ENCODE assay signal across 10 cellular contexts in genomic region chr3:194575484-194576210, GRCh38. TPM values are rescaled to one million over a fixed set of nuclear protein-coding genes. Genes with fewer than 3 reads are reported as not detected.
DNase-seq lines count a peak whose midpoint lies in the region; ATAC-seq and TF ChIP-seq lines count a peak whose summit lies in the region.
"Had no signal": no experiment of that assay in that cellular context is flagged by ENCODE, and none has a peak within 500 bp of the region (broad histone marks: within the 10 kb centered on the region; RNA-seq: fewer than 3 reads in every experiment).

No MANE protein-coding gene starts in this region.

- no peak overlapping the region for H3K4me3 ChIP-seq in cardiac fibroblast (replicated peaks in 1 of 2; ENCODE audit: low read depth in 2 of 2, low read length in 2 of 2)
- H3K4me3 ChIP-seq: gastrocnemius medialis had no signal

- peak; percentile 29 for DNase-seq in AG08395 (ENCODE audit: low spot score)
- DNase-seq in MV-4-11 (lab: John Stamatoyannopoulos, UW), result peak; percentile 91
- peak; percentile 96 to 99 for DNase-seq in cardiac fibroblast (ENCODE audit: low read depth in 2 of 2)
- DNase-seq in left lobe of liver (ENCODE audit: low spot score), result peak; percentile 71
- DNase-seq in NCI-H524 (lab: John Stamatoyannopoulos, UW), result no peak
- DNase-seq in medulla oblongata (ENCODE audit: extremely low spot score), result no peak
- DNase-seq: T-helper 1 cell had no signal

- ATAC-seq in left lobe of liver (peak; percentile 82), GM21360 (IDR thresholded peaks at IDR 0.05; ENCODE audit: unreplicated experiment) (no peak), GM19035 (IDR thresholded peaks at IDR 0.05; ENCODE audit: unreplicated experiment) (no peak)
- ATAC-seq: gastrocnemius medialis had no signal

- TF ChIP-seq CTCF in cardiac fibroblast (IDR thresholded peaks at IDR 0.05; ENCODE audit: low read depth, low read length), result peak; percentile 15

RNA-seq across cellular contexts. Expression of gene TMEM44, which starts 57.6 kb away (rescaled TPM):
- 4.6 TPM for total RNA-seq in left lobe of liver

Comparison
In these comparisons a context has a peak if more than half of its experiments do, and no peak if none do; other contexts are left out.
1. DNase-seq: peak in AG08395 (single experiment), MV-4-11 (single experiment), cardiac fibroblast (2 of 2) and left lobe of liver (single experiment); none in NCI-H524 (0 of 2) and medulla oblongata (single experiment).